In the genomic region with DNA sequence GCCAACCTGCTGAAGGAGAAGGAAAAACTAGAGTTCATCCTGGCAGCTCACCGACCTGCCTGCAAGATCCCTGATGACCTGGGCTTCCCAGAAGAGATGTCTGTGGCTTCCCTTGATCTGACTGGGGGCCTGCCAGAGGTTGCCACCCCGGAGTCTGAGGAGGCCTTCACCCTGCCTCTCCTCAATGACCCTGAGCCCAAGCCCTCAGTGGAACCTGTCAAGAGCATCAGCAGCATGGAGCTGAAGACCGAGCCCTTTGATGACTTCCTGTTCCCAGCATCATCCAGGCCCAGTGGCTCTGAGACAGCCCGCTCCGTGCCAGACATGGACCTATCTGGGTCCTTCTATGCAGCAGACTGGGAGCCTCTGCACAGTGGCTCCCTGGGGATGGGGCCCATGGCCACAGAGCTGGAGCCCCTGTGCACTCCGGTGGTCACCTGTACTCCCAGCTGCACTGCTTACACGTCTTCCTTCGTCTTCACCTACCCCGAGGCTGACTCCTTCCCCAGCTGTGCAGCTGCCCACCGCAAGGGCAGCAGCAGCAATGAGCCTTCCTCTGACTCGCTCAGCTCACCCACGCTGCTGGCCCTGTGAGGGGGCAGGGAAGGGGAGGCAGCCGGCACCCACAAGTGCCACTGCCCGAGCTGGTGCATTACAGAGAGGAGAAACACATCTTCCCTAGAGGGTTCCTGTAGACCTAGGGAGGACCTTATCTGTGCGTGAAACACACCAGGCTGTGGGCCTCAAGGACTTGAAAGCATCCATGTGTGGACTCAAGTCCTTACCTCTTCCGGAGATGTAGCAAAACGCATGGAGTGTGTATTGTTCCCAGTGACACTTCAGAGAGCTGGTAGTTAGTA, we compare ENCODE assay signal across 8 cellular contexts. TPM values are rescaled to one million over a fixed set of nuclear protein-coding genes. Genes with fewer than 3 reads are reported as not detected.
DNase-seq lines count a peak whose midpoint lies in the region; ATAC-seq and TF ChIP-seq lines count a peak whose summit lies in the region.

No MANE protein-coding gene starts in this region.

- no peak overlapping the region for H2AFZ ChIP-seq in parathyroid adenoma

- H3K4me3 ChIP-seq in H7 (ENCODE audit: insufficient read depth, low read depth, low read length) (no peak overlapping the region), fibroblast of villous mesenchyme (ENCODE audit: low read depth, low read length) (peak overlapping the region; percentile 88), parathyroid adenoma (ENCODE audit: low read depth, low read length) (peak overlapping the region; percentile 74)

- H3K79me2 ChIP-seq in parathyroid adenoma = peaks cover 9% of the 10 kb centered on the region

- ATAC-seq in HG02623 (IDR thresholded peaks at IDR 0.05; ENCODE audit: unreplicated experiment) (no peak), HG03095 (IDR thresholded peaks at IDR 0.05; ENCODE audit: unreplicated experiment) (no peak), GM21423 (IDR thresholded peaks at IDR 0.05; ENCODE audit: unreplicated experiment) (no peak)

- POLR2A ChIA-PET in activated CD4-positive, alpha-beta memory T cell treated with anti-CD3 and anti-CD28 coated beads for 36 hours (lab: Charles Lee) = interaction anchor here (1.1 to 1.8 kb wide), 5 partner anchors 9 to 25 kb away, joined by 3 to 7 read pairs (median 5); no protein-coding TSS in a partner anchor

- intact Hi-C loops in activated CD4-positive, alpha-beta memory T cell treated with anti-CD3 and anti-CD28 coated beads for 36 hours (cut with micrococcal nuclease) = no loop called here

- H3K27me3 ChIP-seq in H7 (ENCODE audit: control insufficient read depth, insufficient read depth, low read length) (peaks cover 6% of the 10 kb centered on the region; the same call in 1 of the 2 replicates), parathyroid adenoma (ENCODE audit: control insufficient read depth, insufficient read depth, low read length) (no peaks in the 10 kb centered on the region)

- no peaks in the 10 kb centered on the region for H3K9me3 Mint-ChIP-seq in activated CD4-positive, alpha-beta memory T cell treated with anti-CD3 and anti-CD28 coated beads for 36 hours

- no peak overlapping the region for H3K4me2 ChIP-seq in parathyroid adenoma (ENCODE audit: low read length)

- peaks cover 36% of the 10 kb centered on the region for H3K4me1 Mint-ChIP-seq in activated CD4-positive, alpha-beta memory T cell treated with anti-CD3 and anti-CD28 coated beads for 36 hours (ENCODE audit: low read depth)

- peaks cover 25% of the 10 kb centered on the region for H3K36me3 Mint-ChIP-seq in activated CD4-positive, alpha-beta memory T cell treated with anti-CD3 and anti-CD28 coated beads for 36 hours

- CTCF ChIA-PET in activated CD4-positive, alpha-beta memory T cell treated with anti-CD3 and anti-CD28 coated beads for 36 hours (lab: Charles Lee) = interaction anchor here (0.7 to 1.7 kb wide), 3 partner anchors 14 to 149 kb away, joined by 3 to 8 read pairs (median 4); no protein-coding TSS in a partner anchor

- no peak for TF ChIP-seq CTCF in fibroblast of villous mesenchyme (IDR thresholded peaks at IDR 0.05; ENCODE audit: insufficient read depth, low read depth, low read length)
- TF ChIP-seq CTCF in parathyroid adenoma (IDR thresholded peaks at IDR 0.05) = no peak

- peaks cover 12% of the 10 kb centered on the region for H3K4me1 ChIP-seq in parathyroid adenoma

- H3K4me3 Mint-ChIP-seq in activated CD4-positive, alpha-beta memory T cell treated with anti-CD3 and anti-CD28 coated beads for 36 hours = peak overlapping the region; percentile 92

- no peak overlapping the region for H3K27ac Mint-ChIP-seq in activated CD4-positive, alpha-beta memory T cell treated with anti-CD3 and anti-CD28 coated beads for 36 hours

- H3K27me3 Mint-ChIP-seq in activated CD4-positive, alpha-beta memory T cell treated with anti-CD3 and anti-CD28 coated beads for 36 hours = peaks cover 3% of the 10 kb centered on the region

- no peak overlapping the region for H3K9ac ChIP-seq in parathyroid adenoma

- DNase-seq in H7 (peak; percentile 29), fibroblast of villous mesenchyme (ENCODE audit: low read depth) (peak; percentile 69)
- DNase-seq in activated CD4-positive, alpha-beta memory T cell treated with anti-CD3 and anti-CD28 coated beads for 36 hours = no peak
- DNase-seq in stimulated activated CD4-positive, alpha-beta T cell treated with anti-CD3 and anti-CD28 coated beads, Interleukin-2, amount 100 ng/mL, for 24 hours = no peak

- H3K27ac ChIP-seq in parathyroid adenoma = peak overlapping the region; percentile 9

- H3K9me3 ChIP-seq in parathyroid adenoma (ENCODE audit: control insufficient read depth, low read length) = no peaks in the 10 kb centered on the region

- H3K36me3 ChIP-seq in H7 (replicated peaks; ENCODE audit: control insufficient read depth, insufficient read depth, low read length) (peaks cover 1% of the 10 kb centered on the region; the same call in 1 of the 2 replicates), parathyroid adenoma (ENCODE audit: control insufficient read depth, insufficient read depth, low read length) (no peaks in the 10 kb centered on the region)

RNA-seq across cellular contexts. Expression of a gene that starts 2.4 kb away (rescaled TPM):
- total RNA-seq in H7 (2014; rRNA removed; shearing (Covaris generic)) = 14.2 and 217 TPM in 2 replicates
- total RNA-seq in activated CD4-positive, alpha-beta memory T cell treated with anti-CD3 and anti-CD28 coated beads for 36 hours = 10 to 100 TPM; 21.1 to 26.7 TPM
- 108 and 122 TPM in 2 replicates for total RNA-seq in fibroblast of villous mesenchyme

Comparison
In these comparisons a context has a peak if more than half of its experiments do, and no peak if none do; other contexts are left out.
1. DNase-seq: peak in H7 (single experiment) and fibroblast of villous mesenchyme (single experiment); none in activated CD4-positive, alpha-beta memory T cell treated with anti-CD3 and anti-CD28 coated beads for 36 hours (single experiment) and stimulated activated CD4-positive, alpha-beta T cell treated with anti-CD3 and anti-CD28 coated beads, Interleukin-2, amount 100 ng/mL, for 24 hours (0 of 2).